20 cellular contexts compared by ENCODE assay signal in the genomic region with DNA sequence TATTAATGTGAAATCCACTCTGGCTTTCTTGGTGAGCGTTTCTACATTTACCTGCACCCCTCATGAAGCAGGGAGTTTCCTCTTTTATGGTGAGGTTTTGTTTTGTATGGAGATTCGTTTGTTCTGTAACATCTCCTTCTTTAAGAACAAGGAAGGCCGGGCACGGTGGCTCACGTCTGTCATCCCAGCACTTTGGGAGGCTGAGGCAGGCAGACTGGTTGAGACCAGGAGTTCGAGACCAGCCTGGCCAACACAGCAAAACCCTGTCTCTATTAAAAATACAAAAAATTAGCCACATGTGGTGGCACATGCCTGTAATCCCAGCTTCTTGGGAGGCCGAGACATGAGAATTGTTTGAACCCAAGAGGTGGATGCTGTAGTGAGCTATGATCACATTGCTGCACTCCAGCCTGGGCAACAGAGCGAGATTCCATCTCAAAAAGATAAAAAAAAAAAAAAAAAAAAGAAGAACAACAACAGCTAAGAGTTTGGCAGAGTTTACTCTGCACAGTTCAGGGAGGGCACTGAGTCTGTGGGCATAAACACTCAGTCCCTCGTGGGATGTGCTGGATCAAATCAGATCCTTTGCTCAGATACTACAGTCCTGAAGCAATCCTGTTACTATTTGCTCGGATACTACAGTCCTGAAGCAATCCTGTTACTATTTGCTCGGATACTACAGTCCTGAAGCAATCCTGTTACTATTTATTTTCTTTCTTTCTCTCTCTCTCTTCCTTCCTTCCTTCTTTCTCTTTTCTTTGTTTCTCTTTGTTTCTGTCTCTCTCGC. TPM values are rescaled to one million over a fixed set of nuclear protein-coding genes. Genes with fewer than 3 reads are reported as not detected.
DNase-seq lines count a peak whose midpoint lies in the region; ATAC-seq and TF ChIP-seq lines count a peak whose summit lies in the region.
"Had no signal": no experiment of that assay in that cellular context is flagged by ENCODE, and none has a peak within 500 bp of the region (broad histone marks: within the 10 kb centered on the region; RNA-seq: fewer than 3 reads in every experiment).

No MANE protein-coding gene starts in this region.

- TF ChIP-seq CTCF in right atrium auricular region (IDR thresholded peaks at IDR 0.05) (no peak), heart right ventricle (IDR thresholded peaks at IDR 0.05) (no peak), omental fat pad (IDR thresholded peaks at IDR 0.05) (no peak), upper lobe of right lung (IDR thresholded peaks at IDR 0.05) (no peak)

- no peak overlapping the region for H3K27ac Mint-ChIP-seq in stimulated activated memory B cell treated with anti-CD40 and anti-IgM and Interleukin-4, amounts not matched to agents 10 μg/mL and 1 μg/mL and 100 μg/mL, for 72 hours
- H3K27ac Mint-ChIP-seq: memory B cell had no signal

- H3K27me3 ChIP-seq in right atrium auricular region: no peaks in the 10 kb centered on the region
- H3K27me3 ChIP-seq in heart right ventricle: no peaks in the 10 kb centered on the region
- H3K27me3 ChIP-seq in upper lobe of right lung: no peaks in the 10 kb centered on the region
- H3K27me3 ChIP-seq: cardiac muscle cell had no signal

- H3K27ac ChIP-seq in right atrium auricular region (peak overlapping the region; percentile 44 to 62), heart right ventricle (peak overlapping the region in 2 of 10 donors; percentile 26), upper lobe of right lung (peak overlapping the region; percentile 30)
- H3K27ac ChIP-seq: cardiac muscle cell, SK-N-MC had no signal

- intact Hi-C loops in heart right ventricle (cut with DNase I): no loop called here
- intact Hi-C loops in upper lobe of right lung (cut with DNase I): no loop called here

- ATAC-seq in heart right ventricle (no peak), omental fat pad (ENCODE audit: low FRiP score) (peak; percentile 40), upper lobe of right lung (peak; percentile 55)
- ATAC-seq in stimulated activated memory B cell treated with anti-CD40 and anti-IgM and Interleukin-4, amounts not matched to agents 10 μg/mL and 1 μg/mL and 100 μg/mL, for 72 hours: no peak
- ATAC-seq: natural killer cell had no signal

- no peaks in the 10 kb centered on the region for H3K36me3 Mint-ChIP-seq in stimulated activated memory B cell treated with anti-CD40 and anti-IgM and Interleukin-4, amounts not matched to agents 10 μg/mL and 1 μg/mL and 100 μg/mL, for 72 hours
- H3K36me3 Mint-ChIP-seq: memory B cell, natural killer cell had no signal

- H3K4me1 Mint-ChIP-seq in stimulated activated memory B cell treated with anti-CD40 and anti-IgM and Interleukin-4, amounts not matched to agents 10 μg/mL and 1 μg/mL and 100 μg/mL, for 72 hours: no peaks in the 10 kb centered on the region

- H3K9me3 ChIP-seq in right atrium auricular region (no peaks in the 10 kb centered on the region), heart right ventricle (no peaks in the 10 kb centered on the region), upper lobe of right lung (no peaks in the 10 kb centered on the region)

- no peak overlapping the region for H3K4me3 ChIP-seq in right atrium auricular region
- H3K4me3 ChIP-seq in heart right ventricle: no peak overlapping the region
- H3K4me3 ChIP-seq in upper lobe of right lung: no peak overlapping the region
- H3K4me3 ChIP-seq: cardiac muscle cell, SK-N-MC, smooth muscle cell had no signal

- no peaks in the 10 kb centered on the region for H3K36me3 ChIP-seq in right atrium auricular region
- H3K36me3 ChIP-seq in heart right ventricle: no peaks in the 10 kb centered on the region
- H3K36me3 ChIP-seq in upper lobe of right lung: no peaks in the 10 kb centered on the region
- H3K36me3 ChIP-seq: cardiac muscle cell had no signal

- peaks cover 3% of the 10 kb centered on the region for H3K9me3 Mint-ChIP-seq in stimulated activated memory B cell treated with anti-CD40 and anti-IgM and Interleukin-4, amounts not matched to agents 10 μg/mL and 1 μg/mL and 100 μg/mL, for 72 hours
- H3K9me3 Mint-ChIP-seq: natural killer cell had no signal

- H3K27me3 Mint-ChIP-seq in stimulated activated memory B cell treated with anti-CD40 and anti-IgM and Interleukin-4, amounts not matched to agents 10 μg/mL and 1 μg/mL and 100 μg/mL, for 72 hours: peaks cover 2% of the 10 kb centered on the region
- H3K27me3 Mint-ChIP-seq: memory B cell had no signal

- WGBS in heart right ventricle, 2 donors: 73% methylated on average over 12 of the region's 12 CpGs

- H3K4me1 ChIP-seq in right atrium auricular region: peaks cover 0 to 29% of the 10 kb centered on the region in 2 donors
- H3K4me1 ChIP-seq in heart right ventricle: peaks cover 7 to 49% (median 23%) of the 10 kb centered on the region in 9 donors
- H3K4me1 ChIP-seq in upper lobe of right lung: peaks cover 33% of the 10 kb centered on the region

- H3K4me3 Mint-ChIP-seq in stimulated activated memory B cell treated with anti-CD40 and anti-IgM and Interleukin-4, amounts not matched to agents 10 μg/mL and 1 μg/mL and 100 μg/mL, for 72 hours: no peak overlapping the region
- H3K4me3 Mint-ChIP-seq: memory B cell, natural killer cell had no signal

- no peak for DNase-seq in right atrium auricular region (ENCODE audit: low spot score)
- DNase-seq in heart right ventricle: no peak
- peak; percentile 76 for DNase-seq in fibroblast of peridontal ligament (ENCODE audit: extremely low read depth)
- DNase-seq in omental fat pad (ENCODE audit: low spot score): no peak
- no peak for DNase-seq in upper lobe of right lung
- no peak for DNase-seq in cerebellum (ENCODE audit: low spot score)
- no peak for DNase-seq in iPS-NIHi11 (ENCODE audit: low spot score)
- DNase-seq: activated CD4-positive, alpha-beta T cell treated with anti-CD3 and anti-CD28 coated beads for 4 hours; activated gamma-delta T cell; amniotic stem cell; glutamatergic neuron; H7; natural killer cell; NCI-H226; stimulated activated CD4-positive, alpha-beta T cell treated with anti-CD3 and anti-CD28 coated beads, Interleukin-4, amount 100 ng/mL, for 1 hour had no signal

RNA-seq across cellular contexts. Expression of a gene that starts 28.9 kb away (rescaled TPM):
- total RNA-seq in right atrium auricular region: 10 to 100 TPM; 31.5 to 42.2 TPM
- 10 to 100 TPM; 37.3 to 57.6 (median 43.4) TPM for total RNA-seq in heart right ventricle
- polyA plus RNA-seq in heart right ventricle: 10 to 100 TPM; 11.5 to 12.4 TPM
- total RNA-seq in omental fat pad: 10 to 100 TPM in 3 of 4 donors, 1 to 10 TPM in 1; 8.5 to 16.6 (median 11.5) TPM
- total RNA-seq in upper lobe of right lung: 49.6 TPM
- total RNA-seq in cerebellum: 13.6 TPM

Comparison
In these comparisons a context has a peak if more than half of its experiments do, and no peak if none do; other contexts are left out.
1. ATAC-seq: peak in omental fat pad (single experiment) and upper lobe of right lung (single experiment); none in heart right ventricle (0 of 8) and stimulated activated memory B cell treated with anti-CD40 and anti-IgM and Interleukin-4, amounts not matched to agents 10 μg/mL and 1 μg/mL and 100 μg/mL, for 72 hours (single experiment).